In the genomic region with DNA sequence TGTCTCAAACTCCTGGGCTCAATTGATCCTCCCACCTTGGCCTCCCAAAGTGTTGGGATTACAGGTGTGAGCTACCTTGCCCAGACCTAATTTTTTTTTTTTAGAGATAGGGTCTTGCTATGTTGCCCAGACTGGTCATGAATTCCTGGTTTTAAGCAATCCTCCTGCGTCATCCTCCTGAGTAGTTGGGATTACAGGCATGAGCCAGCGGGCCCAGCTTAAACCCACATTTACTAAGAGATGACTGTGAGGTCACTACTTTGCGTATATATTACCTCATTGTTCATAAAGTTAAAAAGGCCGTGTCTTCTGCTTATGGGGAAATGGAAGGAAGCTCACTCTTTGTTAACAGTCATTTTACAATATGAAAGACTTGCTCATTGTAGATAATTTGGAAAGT, we compare ENCODE assay signal across 11 cellular contexts. TPM values are rescaled to one million over a fixed set of nuclear protein-coding genes. Genes with fewer than 3 reads are reported as not detected.
DNase-seq lines count a peak whose midpoint lies in the region; ATAC-seq and TF ChIP-seq lines count a peak whose summit lies in the region.
"Had no signal": no experiment of that assay in that cellular context is flagged by ENCODE, and none has a peak within 500 bp of the region (broad histone marks: within the 10 kb centered on the region; RNA-seq: fewer than 3 reads in every experiment).

No MANE protein-coding gene starts in this region.

- TF ChIP-seq CTCF in fibroblast of villous mesenchyme (IDR thresholded peaks at IDR 0.05; ENCODE audit: insufficient read depth, low read depth, low read length) (no peak), WERI-Rb-1 (IDR thresholded peaks at IDR 0.05; ENCODE audit: low read depth, low read length) (no peak), foreskin keratinocyte (conservative IDR thresholded peaks at IDR 0.05) (no peak)

- H3K9me3 Mint-ChIP-seq in activated CD4-positive, alpha-beta T cell treated with anti-CD3 and anti-CD28 coated beads, Interleukin-2, amount 10 ng/mL, durations not matched to agents 7 days and 5 days, result no peaks in the 10 kb centered on the region
- H3K9me3 Mint-ChIP-seq in activated CD8-positive, alpha-beta T cell treated with anti-CD3 and anti-CD28 coated beads, Interleukin-2, amount 10 ng/mL, durations not matched to agents 7 days and 5 days (ENCODE audit: insufficient read depth), result no peaks in the 10 kb centered on the region
- H3K9me3 Mint-ChIP-seq in stimulated activated naive CD8-positive, alpha-beta T cell treated with anti-CD3 and anti-CD28 coated beads, Interleukin-15, amount 100 ng/mL, for 72 hours, result no peaks in the 10 kb centered on the region

- POLR2A ChIA-PET in activated CD4-positive, alpha-beta T cell treated with anti-CD3 and anti-CD28 coated beads, Interleukin-2, amount 10 ng/mL, durations not matched to agents 7 days and 5 days (lab: Charles Lee), result interaction anchor here (0.5 to 1.6 kb wide), 2 partner anchors 15 kb away, joined by 3 to 8 read pairs; no protein-coding TSS in a partner anchor
- POLR2A ChIA-PET in activated CD8-positive, alpha-beta T cell treated with anti-CD3 and anti-CD28 coated beads, Interleukin-2, amount 10 ng/mL, durations not matched to agents 7 days and 5 days (lab: Charles Lee), result interaction anchor here (1.1 to 12.1 kb wide), 7 partner anchors 9 to 243 kb away, joined by 3 to 312 read pairs (median 7); a partner anchor contains a TSS

- no peak overlapping the region for H3K27ac ChIP-seq in WERI-Rb-1
- H3K27ac ChIP-seq in foreskin keratinocyte, result no peak overlapping the region

- H3K27me3 ChIP-seq in WERI-Rb-1 (ENCODE audit: insufficient read depth, low read depth, severe bottlenecking), result no peaks in the 10 kb centered on the region
- no peaks in the 10 kb centered on the region for H3K27me3 ChIP-seq in foreskin keratinocyte

- H3K36me3 Mint-ChIP-seq in activated CD4-positive, alpha-beta T cell treated with anti-CD3 and anti-CD28 coated beads, Interleukin-2, amount 10 ng/mL, durations not matched to agents 7 days and 5 days (ENCODE audit: low read depth), result peaks cover 55% of the 10 kb centered on the region
- peaks cover 57% of the 10 kb centered on the region for H3K36me3 Mint-ChIP-seq in activated CD8-positive, alpha-beta T cell treated with anti-CD3 and anti-CD28 coated beads, Interleukin-2, amount 10 ng/mL, durations not matched to agents 7 days and 5 days (ENCODE audit: low read depth)

- H3K9me3 ChIP-seq in WERI-Rb-1 (ENCODE audit: severe bottlenecking), result no peaks in the 10 kb centered on the region
- H3K9me3 ChIP-seq: HAP-1 had no signal

- no peak for ATAC-seq in activated CD8-positive, alpha-beta T cell treated with anti-CD3 and anti-CD28 coated beads, Interleukin-2, amount 10 ng/mL, durations not matched to agents 7 days and 5 days
- ATAC-seq in stimulated activated naive CD8-positive, alpha-beta T cell treated with anti-CD3 and anti-CD28 coated beads, Interleukin-15, amount 100 ng/mL, for 72 hours, result no peak
- ATAC-seq in HG03280 (IDR thresholded peaks at IDR 0.05; ENCODE audit: unreplicated experiment) (no peak), foreskin keratinocyte (no peak)

- peak overlapping the region; percentile 90 for H3K4me3 Mint-ChIP-seq in activated CD4-positive, alpha-beta T cell treated with anti-CD3 and anti-CD28 coated beads, Interleukin-2, amount 10 ng/mL, durations not matched to agents 7 days and 5 days
- peak overlapping the region; percentile 84 for H3K4me3 Mint-ChIP-seq in activated CD8-positive, alpha-beta T cell treated with anti-CD3 and anti-CD28 coated beads, Interleukin-2, amount 10 ng/mL, durations not matched to agents 7 days and 5 days
- peak overlapping the region; percentile 89 to 95 for H3K4me3 Mint-ChIP-seq in stimulated activated naive CD8-positive, alpha-beta T cell treated with anti-CD3 and anti-CD28 coated beads, Interleukin-15, amount 100 ng/mL, for 72 hours

- H3K36me3 ChIP-seq in WERI-Rb-1, result no peaks in the 10 kb centered on the region
- H3K36me3 ChIP-seq: HAP-1 had no signal

- DNase-seq in activated CD4-positive, alpha-beta T cell treated with anti-CD3 and anti-CD28 coated beads, Interleukin-2, amount 10 ng/mL, durations not matched to agents 7 days and 5 days, result no peak
- DNase-seq in activated CD4-positive, alpha-beta T cell treated with anti-CD3 and anti-CD28 coated beads for 4 hours, result no peak
- DNase-seq in activated CD8-positive, alpha-beta T cell treated with anti-CD3 and anti-CD28 coated beads, Interleukin-2, amount 10 ng/mL, durations not matched to agents 7 days and 5 days, result no peak
- DNase-seq in fibroblast of villous mesenchyme (ENCODE audit: low read depth) (peak; percentile 78), WERI-Rb-1 (no peak), foreskin keratinocyte (no peak)
- DNase-seq in stimulated activated naive CD8-positive, alpha-beta T cell treated with anti-CD3 and anti-CD28 coated beads, Interleukin-15, amount 100 ng/mL, for 72 hours, result no peak
- DNase-seq: NCI-H1092 treated with DMSO at 0.1 percent for 48 hours had no signal

- CTCF ChIA-PET in activated CD4-positive, alpha-beta T cell treated with anti-CD3 and anti-CD28 coated beads, Interleukin-2, amount 10 ng/mL, durations not matched to agents 7 days and 5 days (lab: Charles Lee), result interaction anchor here (0.6 to 2.9 kb wide), 7 partner anchors 8 to 339 kb away, joined by 3 to 18 read pairs (median 3); no protein-coding TSS in a partner anchor
- CTCF ChIA-PET in activated CD8-positive, alpha-beta T cell treated with anti-CD3 and anti-CD28 coated beads, Interleukin-2, amount 10 ng/mL, durations not matched to agents 7 days and 5 days (lab: Charles Lee), result interaction anchor here (1.0 to 8.2 kb wide), 9 partner anchors 9 to 217 kb away, joined by 3 to 81 read pairs (median 5); no protein-coding TSS in a partner anchor

- peaks cover 2% of the 10 kb centered on the region for H3K27me3 Mint-ChIP-seq in activated CD4-positive, alpha-beta T cell treated with anti-CD3 and anti-CD28 coated beads, Interleukin-2, amount 10 ng/mL, durations not matched to agents 7 days and 5 days
- no peaks in the 10 kb centered on the region for H3K27me3 Mint-ChIP-seq in activated CD8-positive, alpha-beta T cell treated with anti-CD3 and anti-CD28 coated beads, Interleukin-2, amount 10 ng/mL, durations not matched to agents 7 days and 5 days (ENCODE audit: low read depth)
- no peaks in the 10 kb centered on the region for H3K27me3 Mint-ChIP-seq in stimulated activated naive CD8-positive, alpha-beta T cell treated with anti-CD3 and anti-CD28 coated beads, Interleukin-15, amount 100 ng/mL, for 72 hours

- H3K4me3 ChIP-seq in fibroblast of villous mesenchyme (ENCODE audit: low read depth, low read length), result no peak overlapping the region
- no peak overlapping the region for H3K4me3 ChIP-seq in WERI-Rb-1 (ENCODE audit: low read depth, low read length)
- H3K4me3 ChIP-seq: HAP-1 had no signal

- H3K4me1 ChIP-seq in foreskin keratinocyte, result no peaks in the 10 kb centered on the region

- H3K4me1 Mint-ChIP-seq in activated CD4-positive, alpha-beta T cell treated with anti-CD3 and anti-CD28 coated beads, Interleukin-2, amount 10 ng/mL, durations not matched to agents 7 days and 5 days, result peaks cover 89% of the 10 kb centered on the region
- peaks cover 88% of the 10 kb centered on the region for H3K4me1 Mint-ChIP-seq in activated CD8-positive, alpha-beta T cell treated with anti-CD3 and anti-CD28 coated beads, Interleukin-2, amount 10 ng/mL, durations not matched to agents 7 days and 5 days (ENCODE audit: low read depth)
- H3K4me1 Mint-ChIP-seq in stimulated activated naive CD8-positive, alpha-beta T cell treated with anti-CD3 and anti-CD28 coated beads, Interleukin-15, amount 100 ng/mL, for 72 hours, result peaks cover 97% of the 10 kb centered on the region

- peak overlapping the region; percentile 98 for H3K27ac Mint-ChIP-seq in activated CD4-positive, alpha-beta T cell treated with anti-CD3 and anti-CD28 coated beads, Interleukin-2, amount 10 ng/mL, durations not matched to agents 7 days and 5 days
- H3K27ac Mint-ChIP-seq in activated CD8-positive, alpha-beta T cell treated with anti-CD3 and anti-CD28 coated beads, Interleukin-2, amount 10 ng/mL, durations not matched to agents 7 days and 5 days, result peak overlapping the region; percentile 96
- peak overlapping the region; percentile 87 to 95 for H3K27ac Mint-ChIP-seq in stimulated activated naive CD8-positive, alpha-beta T cell treated with anti-CD3 and anti-CD28 coated beads, Interleukin-15, amount 100 ng/mL, for 72 hours

RNA-seq across cellular contexts. Expression of a gene that starts 39.6 kb away (rescaled TPM):
- under 1 TPM in 1 of 2 experiments, not detected in 1; 0.10 TPM for total RNA-seq in activated CD4-positive, alpha-beta T cell treated with anti-CD3 and anti-CD28 coated beads, Interleukin-2, amount 10 ng/mL, durations not matched to agents 7 days and 5 days
- not detected for total RNA-seq in activated CD8-positive, alpha-beta T cell treated with anti-CD3 and anti-CD28 coated beads, Interleukin-2, amount 10 ng/mL, durations not matched to agents 7 days and 5 days
- total RNA-seq in fibroblast of villous mesenchyme (not detected in 2 replicates), foreskin keratinocyte (not detected in 2 replicates)
- not detected in 2 replicates for polyA plus RNA-seq in foreskin keratinocyte
- total RNA-seq: G401 had no signal
